20 cellular contexts compared by ENCODE assay signal in genomic region chr11:82671451-82671850, GRCh38.
"Had no signal": no experiment of that assay in that cellular context is flagged by ENCODE, and none has a peak within 500 bp of the region (broad histone marks: within the 10 kb centered on the region; RNA-seq: fewer than 3 reads in every experiment).

No MANE protein-coding gene starts in this region.

- H3K27me3 Mint-ChIP-seq: type B pancreatic cell had no signal

- H3K4me2 ChIP-seq: hepatocyte had no signal

- H3K36me3 Mint-ChIP-seq: naive thymus-derived CD4-positive, alpha-beta T cell; stimulated activated naive B cell treated with anti-CD40 and anti-IgM and Interleukin-4, amounts not matched to agents 10 μg/mL and 1 μg/mL and 100 μg/mL, for 72 hours; type B pancreatic cell had no signal

- H3K4me1 ChIP-seq: stomach had no signal

- H3K27me3 ChIP-seq: hepatocyte, neutrophil, stomach had no signal

- H3K9me3 ChIP-seq: neutrophil, stomach, thoracic aorta had no signal

- DNase-seq: cerebellar nuclear complex; effector memory CD8-positive, alpha-beta T cell; foreskin melanocyte; head of caudate nucleus; left colon; left ventricle myocardium superior; naive thymus-derived CD4-positive, alpha-beta T cell; posterior cingulate gyrus; stimulated activated CD4-positive, alpha-beta T cell treated with anti-CD3 and anti-CD28 coated beads, Interleukin-2, amount 100 ng/mL, for 24 hours; stimulated activated CD4-positive, alpha-beta T cell treated with anti-CD3 and anti-CD28 coated beads, Interleukin-4, amount 100 ng/mL, for 4 hours; stimulated activated naive B cell treated with anti-CD40 and anti-IgM and Interleukin-4, amounts not matched to agents 10 μg/mL and 1 μg/mL and 100 μg/mL, for 72 hours; stomach; substantia nigra had no signal

- H3K4me3 Mint-ChIP-seq: dendritic cell treated with granulocyte-macrophage colony-stimulating factor and Interleukin-4, amounts not matched to agents 40 ng/mL and 50 ng/mL, for 4 days; effector memory CD8-positive, alpha-beta T cell; naive thymus-derived CD4-positive, alpha-beta T cell; stimulated activated naive B cell treated with anti-CD40 and anti-IgM and Interleukin-4, amounts not matched to agents 10 μg/mL and 1 μg/mL and 100 μg/mL, for 72 hours; type B pancreatic cell had no signal

- H3K27ac Mint-ChIP-seq: dendritic cell treated with granulocyte-macrophage colony-stimulating factor and Interleukin-4, amounts not matched to agents 40 ng/mL and 50 ng/mL, for 4 days; effector memory CD8-positive, alpha-beta T cell; naive thymus-derived CD4-positive, alpha-beta T cell; stimulated activated naive B cell treated with anti-CD40 and anti-IgM and Interleukin-4, amounts not matched to agents 10 μg/mL and 1 μg/mL and 100 μg/mL, for 72 hours; type B pancreatic cell had no signal

- ATAC-seq: effector memory CD8-positive, alpha-beta T cell; left colon; left ventricle myocardium superior; naive thymus-derived CD4-positive, alpha-beta T cell; sciatic nerve; stimulated activated naive B cell treated with anti-CD40 and anti-IgM and Interleukin-4, amounts not matched to agents 10 μg/mL and 1 μg/mL and 100 μg/mL, for 72 hours had no signal

- H2AFZ ChIP-seq: hepatocyte had no signal

- H3K27ac ChIP-seq: hepatocyte, neutrophil, stomach, thoracic aorta had no signal

- H3K79me2 ChIP-seq: hepatocyte had no signal

- H3K36me3 ChIP-seq: neutrophil, stomach, thoracic aorta had no signal

- H3K4me3 ChIP-seq: hepatocyte, lung, stomach, thoracic aorta had no signal

- H3K9me3 Mint-ChIP-seq: dendritic cell treated with granulocyte-macrophage colony-stimulating factor and Interleukin-4, amounts not matched to agents 40 ng/mL and 50 ng/mL, for 4 days; effector memory CD8-positive, alpha-beta T cell had no signal

- H3K4me1 Mint-ChIP-seq: naive thymus-derived CD4-positive, alpha-beta T cell; stimulated activated naive B cell treated with anti-CD40 and anti-IgM and Interleukin-4, amounts not matched to agents 10 μg/mL and 1 μg/mL and 100 μg/mL, for 72 hours had no signal
